ENCODE assay signal across 8 cellular contexts in the genomic region with DNA sequence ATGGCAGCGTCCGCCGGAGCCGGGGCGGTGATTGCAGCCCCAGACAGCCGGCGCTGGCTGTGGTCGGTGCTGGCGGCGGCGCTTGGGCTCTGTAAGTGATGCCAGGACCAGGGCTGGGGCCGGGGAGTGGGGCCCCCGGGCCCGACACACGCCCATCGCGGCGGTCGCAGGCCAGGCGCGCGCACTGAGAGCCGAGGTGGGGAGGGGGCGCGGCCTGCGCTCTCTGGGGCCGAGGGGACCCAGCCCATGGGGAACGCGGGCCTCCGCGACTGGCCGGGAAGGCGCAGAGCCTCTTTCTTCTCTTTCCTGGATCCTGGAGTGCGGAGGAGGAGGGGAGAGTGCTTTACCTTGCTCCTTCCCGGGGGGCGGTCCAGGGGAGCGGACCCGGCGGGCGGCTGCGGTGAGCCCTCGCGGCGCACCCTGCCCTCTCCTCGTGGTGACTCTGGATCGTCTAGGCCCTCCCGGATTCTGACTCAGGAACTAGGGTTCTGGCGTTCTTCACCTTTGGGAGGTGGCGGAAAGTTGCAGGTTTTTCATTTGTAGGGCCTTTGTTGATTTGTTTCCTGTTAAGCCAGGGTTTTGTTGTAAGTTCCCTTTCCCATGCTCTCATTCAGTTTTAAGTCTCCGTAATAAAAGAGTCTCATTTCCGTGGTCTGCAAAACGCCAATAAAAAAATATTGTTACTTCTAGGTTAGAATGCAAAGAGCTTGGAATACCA. TPM values are rescaled to one million over a fixed set of nuclear protein-coding genes. Genes with fewer than 3 reads are reported as not detected.
DNase-seq lines count a peak whose midpoint lies in the region; ATAC-seq, FAIRE-seq and TF ChIP-seq lines count a peak whose summit lies in the region.

No MANE protein-coding gene starts in this region.

- no peaks in the 10 kb centered on the region for H3K36me3 ChIP-seq in SK-N-MC (ENCODE audit: insufficient read depth, low read length)

- no peak for FAIRE-seq in D721Med (lab: Jason Lieb, UNC)

- peak overlapping the region; percentile 84 for H3K9ac ChIP-seq in SK-N-MC (ENCODE audit: insufficient read length)

- TF ChIP-seq CTCF in D721Med (IDR thresholded peaks at IDR 0.05; ENCODE audit: insufficient read depth, missing control alignments): no peak
- no peak for TF ChIP-seq CTCF in cardiac fibroblast (IDR thresholded peaks at IDR 0.05; ENCODE audit: low read depth, low read length)

- H3K27ac ChIP-seq in SK-N-MC: no peak overlapping the region

- no peaks in the 10 kb centered on the region for H3K9me3 ChIP-seq in SK-N-MC (ENCODE audit: low read depth, low read length)

- DNase-seq in D721Med (ENCODE audit: insufficient read length, low spot score) (peak; percentile 29), SK-N-MC (ENCODE audit: low read depth, low spot score) (no peak), cardiac fibroblast (ENCODE audit: low read depth in 2 of 2) (peak; percentile 42 to 47), left colon (peak; percentile 44 to 63), retina (no peak)
- peak; percentile 7 for DNase-seq in stimulated activated CD8-positive, alpha-beta memory T cell treated with anti-CD3 and anti-CD28 coated beads, Interleukin-4, amount 100 ng/mL, for 24 hours (ENCODE audit: low read depth)

- peak; percentile 22 for ATAC-seq in GM21360 (IDR thresholded peaks at IDR 0.05; ENCODE audit: unreplicated experiment)
- ATAC-seq in HG03565 (IDR thresholded peaks at IDR 0.05; ENCODE audit: unreplicated experiment): peak; percentile 20
- ATAC-seq in left colon: peak; percentile 61

- intact Hi-C loops in left colon (cut with DNase I, micrococcal nuclease): no loop called here

- peak overlapping the region; percentile 95 for H3K4me3 ChIP-seq in SK-N-MC
- H3K4me3 ChIP-seq in cardiac fibroblast (replicated peaks in 1 of 2; ENCODE audit: low read depth in 2 of 2, low read length in 2 of 2): peak overlapping the region; percentile 72 to 82

RNA-seq across cellular contexts. Expression of gene MPZL1, which starts 0.5 kb away (rescaled TPM):
- 100 to 1,000 TPM; 117 to 118 TPM for total RNA-seq in left colon

Comparison
In these comparisons a context has a peak if more than half of its experiments do, and no peak if none do; other contexts are left out.
1. DNase-seq: peak in D721Med (single experiment), cardiac fibroblast (2 of 2), left colon (2 of 2) and stimulated activated CD8-positive, alpha-beta memory T cell treated with anti-CD3 and anti-CD28 coated beads, Interleukin-4, amount 100 ng/mL, for 24 hours (single experiment); none in SK-N-MC (single experiment) and retina (single experiment).
2. Peak in every context shown above with its lines, with median percentiles within 50 percentile points of each other: ATAC-seq.